Comparison of ENCODE assay signal across 10 cellular contexts in the genomic region with DNA sequence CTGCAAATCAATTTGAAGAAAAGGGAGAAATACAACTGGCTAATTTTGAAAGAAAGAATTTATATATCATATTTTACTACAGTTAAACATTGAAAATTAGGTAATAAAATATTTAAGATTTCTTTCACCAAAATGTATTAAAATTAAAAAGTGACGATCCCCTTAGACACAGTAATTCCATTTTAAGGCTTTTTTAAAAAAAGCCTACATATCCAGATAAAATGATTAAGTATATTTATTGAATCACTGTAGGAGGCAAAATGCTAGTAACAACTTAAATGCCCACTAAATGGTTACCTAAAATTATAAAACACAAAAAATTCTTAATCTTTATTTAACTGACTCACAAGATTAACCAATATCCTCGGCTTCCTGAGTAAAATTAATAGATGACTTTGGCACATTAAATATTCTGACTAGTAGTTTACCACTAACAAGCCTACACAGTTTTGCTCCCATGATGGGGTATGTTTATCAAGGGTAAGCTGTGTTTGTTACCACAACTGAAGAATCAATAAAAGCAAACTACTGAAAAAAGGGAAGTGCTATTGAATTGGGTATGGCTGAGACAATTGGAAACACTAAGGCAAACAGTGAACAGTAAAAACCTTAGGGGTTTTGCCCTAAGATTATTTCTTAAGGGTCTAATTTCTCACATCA. TPM values are rescaled to one million over a fixed set of nuclear protein-coding genes. Genes with fewer than 3 reads are reported as not detected.
DNase-seq lines count a peak whose midpoint lies in the region; ATAC-seq and TF ChIP-seq lines count a peak whose summit lies in the region.
"Had no signal": no experiment of that assay in that cellular context is flagged by ENCODE, and none has a peak within 500 bp of the region (broad histone marks: within the 10 kb centered on the region; RNA-seq: fewer than 3 reads in every experiment).

No MANE protein-coding gene starts in this region.

- peak overlapping the region; percentile 87 for H3K27ac Mint-ChIP-seq in stimulated activated naive CD8-positive, alpha-beta T cell treated with anti-CD3 and anti-CD28 coated beads, Interleukin-15, Interleukin-2, amounts not matched to agents 100 ng/mL and 50 ng/mL, for 24 hours

- peaks cover 41% of the 10 kb centered on the region for H3K36me3 Mint-ChIP-seq in stimulated activated naive CD8-positive, alpha-beta T cell treated with anti-CD3 and anti-CD28 coated beads, Interleukin-15, Interleukin-2, amounts not matched to agents 100 ng/mL and 50 ng/mL, for 24 hours (ENCODE audit: low read depth)

- TF ChIP-seq CTCF in PC-3 (conservative IDR thresholded peaks at IDR 0.05; ENCODE audit: low read depth, low read length) (no peak), fibroblast of mammary gland (conservative IDR thresholded peaks at IDR 0.05; ENCODE audit: control insufficient read depth, insufficient read depth, low read depth, low read length) (no peak), ascending aorta (IDR thresholded peaks at IDR 0.05) (no peak)

- peak overlapping the region; percentile 72 for H3K4me2 ChIP-seq in PC-3 (ENCODE audit: low read length)

- H3K9ac ChIP-seq in PC-3 (ENCODE audit: low read length): peak overlapping the region; percentile 26

- intact Hi-C loops in PC-3 (cut with micrococcal nuclease): loop anchor here (1.0 to 2.0 kb wide), 3 partner anchors 28 to 135 kb away; a partner anchor contains a TSS
- intact Hi-C loops in ascending aorta (cut with DNase I): loop anchor here (2.0 kb wide), 1 partner anchor 27 kb away; a partner anchor contains a TSS

- POLR2A ChIA-PET in PC-3 (lab: Charles Lee; ENCODE audit: unreplicated experiment): interaction anchor here (0.6 kb wide), 1 partner anchor 28 kb away, joined by 5 read pairs; no protein-coding TSS in a partner anchor

- H3F3A ChIP-seq in PC-3 (ENCODE audit: low read length, unreplicated experiment): peaks cover 11% of the 10 kb centered on the region

- peaks cover 69% of the 10 kb centered on the region for H3K4me1 Mint-ChIP-seq in stimulated activated naive CD8-positive, alpha-beta T cell treated with anti-CD3 and anti-CD28 coated beads, Interleukin-15, Interleukin-2, amounts not matched to agents 100 ng/mL and 50 ng/mL, for 24 hours (ENCODE audit: low read depth)

- no peak overlapping the region for H3K4me3 Mint-ChIP-seq in stimulated activated naive CD8-positive, alpha-beta T cell treated with anti-CD3 and anti-CD28 coated beads, Interleukin-15, Interleukin-2, amounts not matched to agents 100 ng/mL and 50 ng/mL, for 24 hours

- peaks cover 71% of the 10 kb centered on the region for H3K79me2 ChIP-seq in PC-3 (ENCODE audit: low read length)

- peaks cover 4% of the 10 kb centered on the region for H3K9me3 Mint-ChIP-seq in stimulated activated naive CD8-positive, alpha-beta T cell treated with anti-CD3 and anti-CD28 coated beads, Interleukin-15, Interleukin-2, amounts not matched to agents 100 ng/mL and 50 ng/mL, for 24 hours

- no peak for ATAC-seq in stimulated activated naive CD8-positive, alpha-beta T cell treated with anti-CD3 and anti-CD28 coated beads, Interleukin-15, Interleukin-2, amounts not matched to agents 100 U/mL and 50 U/mL, for 24 hours
- ATAC-seq in PC-3 (peak; percentile 52), HG03139 (IDR thresholded peaks at IDR 0.05; ENCODE audit: unreplicated experiment) (no peak)
- ATAC-seq: Right ventricle myocardium inferior had no signal

- no peak for DNase-seq in stimulated activated naive CD8-positive, alpha-beta T cell treated with anti-CD3 and anti-CD28 coated beads, Interleukin-15, Interleukin-2, amounts not matched to agents 100 U/mL and 50 U/mL, for 24 hours
- DNase-seq in PC-3 (peak; percentile 54), fibroblast of mammary gland (ENCODE audit: low read depth) (peak; percentile 45), ascending aorta (ENCODE audit: low spot score in 2 of 2) (no peak), HuH-7.5 (ENCODE audit: low spot score) (no peak)
- no peak for DNase-seq in stimulated activated CD4-positive, alpha-beta T cell treated with anti-CD3 and anti-CD28 coated beads, Interleukin-12 subunit alpha, Interleukin-12 subunit beta, amount 100 ng/mL, for 4 hours
- DNase-seq: stomach had no signal

- H3K4me1 ChIP-seq in PC-3 (ENCODE audit: insufficient read depth, low read length): peaks cover 22% of the 10 kb centered on the region
- H3K4me1 ChIP-seq in ascending aorta: peaks cover 0 to 13% of the 10 kb centered on the region in 2 donors

- no peak overlapping the region for H2AFZ ChIP-seq in PC-3 (ENCODE audit: low read length)

- H3K4me3 ChIP-seq in PC-3 (ENCODE audit: low read length) (peak overlapping the region; percentile 36; the same call in 1 of the 2 replicates), fibroblast of mammary gland (ENCODE audit: control insufficient read depth, low read depth, low read length) (no peak overlapping the region), ascending aorta (no peak overlapping the region)
- H3K4me3 ChIP-seq: stomach had no signal

- no TSS peak for BruUV-seq in PC-3 (replicated peaks; lab: Mats Ljungman, UMichigan)

- H3K36me3 ChIP-seq in PC-3 (ENCODE audit: low read depth, low read length) (no peaks in the 10 kb centered on the region), ascending aorta (no peaks in the 10 kb centered on the region)

- CTCF ChIA-PET in PC-3 (lab: Charles Lee): no interaction called here

- 0 out of 2 replicates have a peak, but pooled peaks cover 3% of the 10 kb centered on the region for H4K20me1 ChIP-seq in PC-3 (ENCODE audit: low read length)

- H3K27me3 ChIP-seq in PC-3 (ENCODE audit: low read length) (no peaks in the 10 kb centered on the region), ascending aorta (no peaks in the 10 kb centered on the region)
- H3K27me3 ChIP-seq: stomach had no signal

- no peaks in the 10 kb centered on the region for H3K9me2 ChIP-seq in PC-3 (replicated peaks; ENCODE audit: low read length)

- no peaks in the 10 kb centered on the region for H3K27me3 Mint-ChIP-seq in stimulated activated naive CD8-positive, alpha-beta T cell treated with anti-CD3 and anti-CD28 coated beads, Interleukin-15, Interleukin-2, amounts not matched to agents 100 ng/mL and 50 ng/mL, for 24 hours

- H3K9me3 ChIP-seq in PC-3 (ENCODE audit: low read length) (no peaks in the 10 kb centered on the region), ascending aorta (no peaks in the 10 kb centered on the region)
- H3K9me3 ChIP-seq: stomach had no signal

- peak overlapping the region; percentile 81 for H3K27ac ChIP-seq in PC-3 (ENCODE audit: low read length)
- peak overlapping the region in 1 of 2 donors; percentile 24 for H3K27ac ChIP-seq in ascending aorta

RNA-seq across cellular contexts. Expression of a gene that starts 28.4 kb away (rescaled TPM):
- 52.1 and 53.0 TPM in 2 replicates for total RNA-seq in PC-3 (2014; rRNA removed)
- total RNA-seq in ascending aorta: 19.7 TPM

Comparison
In these comparisons a context has a peak if more than half of its experiments do, and no peak if none do; other contexts are left out.
1. DNase-seq: peak in PC-3 (single experiment) and fibroblast of mammary gland (single experiment); none in stimulated activated naive CD8-positive, alpha-beta T cell treated with anti-CD3 and anti-CD28 coated beads, Interleukin-15, Interleukin-2, amounts not matched to agents 100 U/mL and 50 U/mL, for 24 hours (single experiment), ascending aorta (0 of 2), HuH-7.5 (single experiment) and stimulated activated CD4-positive, alpha-beta T cell treated with anti-CD3 and anti-CD28 coated beads, Interleukin-12 subunit alpha, Interleukin-12 subunit beta, amount 100 ng/mL, for 4 hours (single experiment).